Comparison of ENCODE assay signal across 8 cellular contexts in the genomic region with DNA sequence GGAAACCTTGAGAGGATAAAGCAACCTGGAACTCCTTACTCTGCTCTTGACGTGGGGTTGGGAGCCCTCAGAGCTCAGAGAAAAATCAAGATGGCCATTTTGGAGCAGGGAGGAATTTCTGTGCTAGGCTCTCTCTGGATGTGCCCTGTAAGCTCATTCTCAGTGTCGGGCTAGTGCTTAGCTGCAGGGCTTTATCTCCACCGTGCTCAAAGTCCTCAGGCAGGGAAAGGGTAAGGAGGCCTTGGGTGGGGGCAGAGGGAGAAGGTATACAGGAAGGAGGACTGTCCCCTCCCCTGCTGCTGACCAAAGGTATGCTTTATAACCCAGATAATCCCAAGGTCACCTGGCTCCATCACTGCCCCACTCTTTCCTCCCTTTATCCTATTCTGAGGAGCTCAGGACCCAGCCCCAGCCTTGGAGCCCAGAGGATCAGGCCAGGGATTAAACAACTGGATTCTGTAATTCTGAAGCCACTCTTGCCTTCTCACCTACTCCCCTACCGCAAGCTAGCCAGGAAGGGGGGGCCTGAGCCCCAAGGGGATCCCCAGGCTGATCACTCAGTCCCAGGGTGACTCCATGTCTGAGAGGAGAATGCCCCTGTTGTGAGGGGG. TPM values are rescaled to one million over a fixed set of nuclear protein-coding genes. Genes with fewer than 3 reads are reported as not detected.
A peak's percentile ranks its signal among the peaks of the same experiment; 100 is the strongest.
DNase-seq lines count a peak whose midpoint lies in the region; ATAC-seq, FAIRE-seq and TF ChIP-seq lines count a peak whose summit lies in the region.

No MANE protein-coding gene starts in this region.

- H2AFZ ChIP-seq in ACC112 (ENCODE audit: low read length, unreplicated experiment): no peak overlapping the region

- H3K9me3 ChIP-seq in mucosa of rectum (ENCODE audit: control insufficient read depth in 2 of 2, low read length in 2 of 2): no peaks in the 10 kb centered on the region

- ATAC-seq in GM18498 (IDR thresholded peaks at IDR 0.05; ENCODE audit: unreplicated experiment): no peak

- no peak for TF ChIP-seq CTCF in chondrocyte (IDR thresholded peaks at IDR 0.05)

- H3K27ac ChIP-seq in ACC112 (ENCODE audit: low read depth, low read length) (no peak overlapping the region), mucosa of rectum (ENCODE audit: low read depth in 2 of 2, low read length in 2 of 2) (peak overlapping the region; percentile 90)

- peaks cover 14% of the 10 kb centered on the region for H3K4me1 ChIP-seq in ACC112 (ENCODE audit: control insufficient read depth, insufficient read depth, low read length, unreplicated experiment)
- peaks cover 29 to 50% of the 10 kb centered on the region in 2 donors for H3K4me1 ChIP-seq in mucosa of rectum (ENCODE audit: control insufficient read depth in 2 of 2, insufficient read depth in 2 of 2, low read length in 2 of 2)

- H3K27ac Mint-ChIP-seq in IgD-negative memory B cell (peak overlapping the region in 1 of 3 donors; percentile 35), chondrocyte (ENCODE audit: unreplicated experiment) (peak overlapping the region; percentile 63)

- H3K79me2 ChIP-seq in ACC112 (ENCODE audit: control insufficient read depth, insufficient read depth, low read length, unreplicated experiment): peaks cover 7% of the 10 kb centered on the region

- DNase-seq in chondrocyte (ENCODE audit: low spot score): no peak
- no peak for DNase-seq in HTR-8/SVneo (ENCODE audit: insufficient read length, low spot score)
- no peak for DNase-seq in NCI-H1694 treated with DMSO at 0.1 percent for 48 hours (lab: John Stamatoyannopoulos, UW)
- DNase-seq in GM19240 (ENCODE audit: insufficient read length, low spot score): no peak

- H3K4me3 Mint-ChIP-seq in IgD-negative memory B cell: peak overlapping the region; percentile 70 to 91 (median 82)
- H3K4me3 Mint-ChIP-seq in chondrocyte (ENCODE audit: unreplicated experiment): peak overlapping the region; percentile 64

- H3K27me3 Mint-ChIP-seq in IgD-negative memory B cell (no peaks in the 10 kb centered on the region), chondrocyte (ENCODE audit: low read depth) (no peaks in the 10 kb centered on the region)

- H3K4me3 ChIP-seq in ACC112 (ENCODE audit: low read depth, low read length) (peak overlapping the region; percentile 89), mucosa of rectum (ENCODE audit: low read length in 2 of 2) (peak overlapping the region; percentile 78 to 84)

- H3K9me3 Mint-ChIP-seq in IgD-negative memory B cell: no peaks in the 10 kb centered on the region
- no peaks in the 10 kb centered on the region for H3K9me3 Mint-ChIP-seq in chondrocyte (ENCODE audit: low read depth)

- H3K27me3 ChIP-seq in ACC112 (ENCODE audit: insufficient read depth, low read length): no peaks in the 10 kb centered on the region
- no peaks in the 10 kb centered on the region for H3K27me3 ChIP-seq in mucosa of rectum (ENCODE audit: control insufficient read depth in 2 of 2, insufficient read depth in 2 of 2, low read length in 2 of 2)

- peak overlapping the region; percentile 83 to 90 for H3K9ac ChIP-seq in mucosa of rectum (ENCODE audit: low read depth in 1 of 2, low read length in 2 of 2)

- H3K36me3 ChIP-seq in ACC112 (ENCODE audit: insufficient read depth, low read length) (peaks cover 10% of the 10 kb centered on the region), mucosa of rectum (ENCODE audit: control insufficient read depth in 2 of 2, insufficient read depth in 2 of 2, low read length in 2 of 2) (peaks cover 18 to 30% of the 10 kb centered on the region in 2 donors)

- peaks cover 3 to 16% (median 13%) of the 10 kb centered on the region in 3 donors for H3K4me1 Mint-ChIP-seq in IgD-negative memory B cell
- peaks cover 19% of the 10 kb centered on the region for H3K4me1 Mint-ChIP-seq in chondrocyte (ENCODE audit: low read depth)

- FAIRE-seq in HTR-8/SVneo (lab: Jason Lieb, UNC): no peak

- H3K36me3 Mint-ChIP-seq in IgD-negative memory B cell (peaks cover 5% of the 10 kb centered on the region), chondrocyte (ENCODE audit: low read depth) (peaks cover 5% of the 10 kb centered on the region)

RNA-seq across cellular contexts. Expression of a gene that starts 1.1 kb away (rescaled TPM):
- 2.8 TPM for polyA plus RNA-seq in IgD-negative memory B cell
- 4.2 to 7.0 TPM (median 5.1 TPM) in 3 replicates for total RNA-seq in chondrocyte

RNA-seq across cellular contexts. Expression of a gene that starts 8.6 kb away (rescaled TPM):
- polyA plus RNA-seq in IgD-negative memory B cell: 10.1 TPM
- total RNA-seq in chondrocyte: 2.5 to 3.9 TPM (median 2.6 TPM) in 3 replicates

RNA-seq across cellular contexts. Expression of a gene that starts 48.1 kb away (rescaled TPM):
- polyA plus RNA-seq in IgD-negative memory B cell: 84.9 TPM
- 62.7 to 70.8 TPM (median 68.2 TPM) in 3 replicates for total RNA-seq in chondrocyte

RNA-seq across cellular contexts. Expression of a gene that starts 58.0 kb away (rescaled TPM):
- 7.9 TPM for polyA plus RNA-seq in IgD-negative memory B cell
- total RNA-seq in chondrocyte: 10.5 to 15.4 TPM (median 11.0 TPM) in 3 replicates

RNA-seq across cellular contexts. Expression of a gene that starts 58.1 kb away (rescaled TPM):
- 4.2 TPM for polyA plus RNA-seq in IgD-negative memory B cell
- total RNA-seq in chondrocyte: 51.5 to 75.6 TPM (median 52.6 TPM) in 3 replicates
